Comparison of ENCODE assay signal across 27 cellular contexts in genomic region chr5:116265506-116265905, GRCh38.
"Had no signal": no experiment of that assay in that cellular context is flagged by ENCODE, and none has a peak within 500 bp of the region (broad histone marks: within the 10 kb centered on the region; RNA-seq: fewer than 3 reads in every experiment).

No MANE protein-coding gene starts in this region.

- H3K4me3 ChIP-seq: pancreas, prostate gland, right atrium auricular region, right lobe of liver, sigmoid colon, stomach, thoracic aorta, thyroid gland, tibial nerve, upper lobe of left lung, vagina had no signal

- H3K27ac Mint-ChIP-seq: natural killer cell treated with Interleukin-12 subunit alpha and Interleukin-12 subunit beta and Interleukin-15 and Interleukin-18, amount 100 ng/mL, for 72 hours; nephron progenitor cell; stimulated activated effector memory CD8-positive, alpha-beta T cell treated with anti-CD3 and anti-CD28 coated beads, Interleukin-12 subunit alpha, Interleukin-12 subunit beta, amount 100 ng/mL, for 72 hours; stimulated activated naive B cell treated with anti-CD40 and anti-IgM and Interleukin-4, amounts not matched to agents 10 μg/mL and 1 μg/mL and 100 μg/mL, for 72 hours; stimulated activated naive CD8-positive, alpha-beta T cell treated with anti-CD3 and anti-CD28 coated beads, Interleukin-15, Interleukin-2, amounts not matched to agents 100 ng/mL and 50 ng/mL, for 24 hours had no signal

- H3K27me3 Mint-ChIP-seq: natural killer cell treated with Interleukin-12 subunit alpha and Interleukin-12 subunit beta and Interleukin-15 and Interleukin-18, amount 100 ng/mL, for 72 hours; stimulated activated naive B cell treated with anti-CD40 and anti-IgM and Interleukin-4, amounts not matched to agents 10 μg/mL and 1 μg/mL and 100 μg/mL, for 72 hours; stimulated activated naive CD8-positive, alpha-beta T cell treated with anti-CD3 and anti-CD28 coated beads, Interleukin-15, Interleukin-2, amounts not matched to agents 100 ng/mL and 50 ng/mL, for 24 hours had no signal

- ATAC-seq: natural killer cell treated with Interleukin-12 subunit alpha and Interleukin-12 subunit beta and Interleukin-15 and Interleukin-18, amount 100 ng/mL, for 72 hours; pancreas; right lobe of liver; stimulated activated effector memory CD8-positive, alpha-beta T cell treated with anti-CD3 and anti-CD28 coated beads, Interleukin-12 subunit alpha, Interleukin-12 subunit beta, amount 100 ng/mL, for 72 hours; stimulated activated naive B cell treated with anti-CD40 and anti-IgM and Interleukin-4, amounts not matched to agents 10 μg/mL and 1 μg/mL and 100 μg/mL, for 72 hours had no signal

- DNase-seq: nephron progenitor cell; nucleus accumbens; pancreas; retina; right lobe of liver; sigmoid colon; small intestine; stimulated activated CD4-positive, alpha-beta T cell treated with anti-CD3 and anti-CD28 coated beads, Interleukin-15, amount 100 ng/mL, for 24 hours; stimulated activated CD4-positive, alpha-beta T cell treated with anti-CD3 and anti-CD28 coated beads, Interleukin-2, amount 100 ng/mL, for 24 hours; stimulated activated CD4-positive, alpha-beta T cell treated with anti-CD3 and anti-CD28 coated beads, Interleukin-2, amount 100 ng/mL, for 48 hours; stimulated activated CD4-positive, alpha-beta T cell treated with anti-CD3 and anti-CD28 coated beads, Interleukin-4, amount 100 ng/mL, for 24 hours; stimulated activated naive B cell treated with anti-CD40 and anti-IgM and Interleukin-4, amounts not matched to agents 10 μg/mL and 1 μg/mL and 100 μg/mL, for 72 hours; stimulated activated naive CD4-positive, alpha-beta T cell treated with Interleukin-2 at 50 U/mL for 16 hours; stomach; thyroid gland; trophoblast cell; upper lobe of left lung had no signal

- H3K27me3 ChIP-seq: neutrophil, pancreas, right atrium auricular region, right lobe of liver, sigmoid colon, stomach, thyroid gland, tibial nerve, upper lobe of left lung, vagina had no signal

- H3K4me3 Mint-ChIP-seq: natural killer cell treated with Interleukin-12 subunit alpha and Interleukin-12 subunit beta and Interleukin-15 and Interleukin-18, amount 100 ng/mL, for 72 hours; nephron progenitor cell; neural crest cell; stimulated activated effector memory CD8-positive, alpha-beta T cell treated with anti-CD3 and anti-CD28 coated beads, Interleukin-12 subunit alpha, Interleukin-12 subunit beta, amount 100 ng/mL, for 72 hours; stimulated activated naive B cell treated with anti-CD40 and anti-IgM and Interleukin-4, amounts not matched to agents 10 μg/mL and 1 μg/mL and 100 μg/mL, for 72 hours; stimulated activated naive CD8-positive, alpha-beta T cell treated with anti-CD3 and anti-CD28 coated beads, Interleukin-15, Interleukin-2, amounts not matched to agents 100 ng/mL and 50 ng/mL, for 24 hours had no signal

- H3K27ac ChIP-seq: neutrophil, pancreas, prostate gland, right atrium auricular region, right lobe of liver, sigmoid colon, stomach, thoracic aorta, thyroid gland, tibial nerve, upper lobe of left lung, vagina had no signal

- H3K9me3 ChIP-seq: neutrophil, pancreas, prostate gland, right atrium auricular region, right lobe of liver, sigmoid colon, stomach, thoracic aorta, thyroid gland, tibial nerve, upper lobe of left lung, vagina had no signal

- H3K4me1 ChIP-seq: pancreas, prostate gland, right atrium auricular region, right lobe of liver, stomach, thyroid gland, tibial nerve, upper lobe of left lung, vagina had no signal

- H3K36me3 Mint-ChIP-seq: stimulated activated effector memory CD8-positive, alpha-beta T cell treated with anti-CD3 and anti-CD28 coated beads, Interleukin-12 subunit alpha, Interleukin-12 subunit beta, amount 100 ng/mL, for 72 hours had no signal

- H3K4me1 Mint-ChIP-seq: neural crest cell; stimulated activated effector memory CD8-positive, alpha-beta T cell treated with anti-CD3 and anti-CD28 coated beads, Interleukin-12 subunit alpha, Interleukin-12 subunit beta, amount 100 ng/mL, for 72 hours; stimulated activated naive B cell treated with anti-CD40 and anti-IgM and Interleukin-4, amounts not matched to agents 10 μg/mL and 1 μg/mL and 100 μg/mL, for 72 hours had no signal

- H3K36me3 ChIP-seq: neutrophil, pancreas, prostate gland, right atrium auricular region, right lobe of liver, sigmoid colon, thoracic aorta, thyroid gland, upper lobe of left lung, vagina had no signal
